In the genomic region with DNA sequence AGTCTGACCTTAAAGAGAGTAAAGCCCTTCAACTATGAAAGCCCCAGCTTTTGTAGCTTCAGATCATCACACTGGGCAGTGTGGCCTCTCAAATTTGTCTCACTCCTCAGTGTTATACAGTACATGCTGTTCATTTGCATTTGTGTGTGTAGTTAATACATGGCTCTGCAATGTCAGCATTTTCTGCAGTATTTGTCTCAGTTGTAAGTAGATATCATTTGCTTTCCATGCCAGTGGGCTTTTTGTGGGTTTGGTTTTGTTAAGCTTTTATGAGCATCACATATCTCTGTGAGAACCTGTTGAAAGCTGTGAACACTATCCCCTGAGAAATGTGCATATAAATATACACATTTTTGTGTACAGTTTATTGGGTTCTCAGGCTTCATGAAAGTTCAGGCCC, we compare ENCODE assay signal across 3 cellular contexts.
TF ChIP-seq lines count a peak whose summit lies in the region.

No MANE protein-coding gene starts in this region.

TF ChIP-seq in A549, 52 proteins besides CTCF, POLR2A, EP300 and RAD21:
- TF ChIP-seq MAFK (IDR thresholded peaks at IDR 0.05; ENCODE audit: partially characterized antibody) (peak; percentile 93), EHMT2 (IDR thresholded peaks at IDR 0.05; ENCODE audit: low read depth) (no peak), RARB (CRISPR knock-in tag; IDR thresholded peaks at IDR 0.05) (no peak), SMC3 (IDR thresholded peaks at IDR 0.05) (no peak), FOSL2 (IDR thresholded peaks at IDR 0.05) (no peak), FOSL2 (CRISPR knock-in tag; IDR thresholded peaks at IDR 0.05) (no peak)

TF ChIP-seq in HEK293, 187 proteins besides CTCF, POLR2A, EP300 and RAD21 (continues in another document):
- peak; percentile 49; the same call in 1 of the 2 replicates for TF ChIP-seq KLF10 (tag by site-specific recombination; IDR thresholded peaks at IDR 0.05)
- TF ChIP-seq, protein P1, sequence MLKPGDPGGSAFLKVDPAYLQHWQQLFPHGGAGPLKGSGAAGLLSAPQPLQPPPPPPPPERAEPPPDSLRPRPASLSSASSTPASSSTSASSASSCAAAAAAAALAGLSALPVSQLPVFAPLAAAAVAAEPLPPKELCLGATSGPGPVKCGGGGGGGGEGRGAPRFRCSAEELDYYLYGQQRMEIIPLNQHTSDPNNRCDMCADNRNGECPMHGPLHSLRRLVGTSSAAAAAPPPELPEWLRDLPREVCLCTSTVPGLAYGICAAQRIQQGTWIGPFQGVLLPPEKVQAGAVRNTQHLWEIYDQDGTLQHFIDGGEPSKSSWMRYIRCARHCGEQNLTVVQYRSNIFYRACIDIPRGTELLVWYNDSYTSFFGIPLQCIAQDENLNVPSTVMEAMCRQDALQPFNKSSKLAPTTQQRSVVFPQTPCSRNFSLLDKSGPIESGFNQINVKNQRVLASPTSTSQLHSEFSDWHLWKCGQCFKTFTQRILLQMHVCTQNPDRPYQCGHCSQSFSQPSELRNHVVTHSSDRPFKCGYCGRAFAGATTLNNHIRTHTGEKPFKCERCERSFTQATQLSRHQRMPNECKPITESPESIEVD (tag by site-specific recombination; IDR thresholded peaks at IDR 0.05), result peak; percentile 90
- no peak; the same call in 1 of the 2 replicates for TF ChIP-seq KLF7 (tag by site-specific recombination; IDR thresholded peaks at IDR 0.05; ENCODE audit: borderline replicate concordance)
- no peak for TF ChIP-seq PRDM2 (tag by site-specific recombination; IDR thresholded peaks at IDR 0.05; ENCODE audit: borderline replicate concordance)
- no peak for TF ChIP-seq ZNF138 (tag by site-specific recombination; IDR thresholded peaks at IDR 0.05; ENCODE audit: borderline replicate concordance)
- 0 out of 2 replicates have a peak, but pooled peaks have one; percentile 62 for TF ChIP-seq PRDM4 (tag by site-specific recombination; IDR thresholded peaks at IDR 0.05)
- TF ChIP-seq ZNF596 (tag by site-specific recombination; IDR thresholded peaks at IDR 0.05), result 0 out of 2 replicates have a peak, but pooled peaks have one; percentile 17
- TF ChIP-seq SP2 (tag by site-specific recombination; IDR thresholded peaks at IDR 0.05), result no peak
- TF ChIP-seq ATF2 (tag by site-specific recombination; IDR thresholded peaks at IDR 0.05; ENCODE audit: low read depth), result no peak
- TF ChIP-seq FEZF1 (tag by site-specific recombination; IDR thresholded peaks at IDR 0.05), result peak; percentile 93

TF ChIP-seq in HepG2, 621 proteins besides CTCF, POLR2A, EP300 and RAD21:
- TF ChIP-seq MAFK (conservative IDR thresholded peaks at IDR 0.05 in 1 of 2, IDR thresholded peaks at IDR 0.05 in 1 of 2; ENCODE audit: low read length in 2 of 2), result peak; percentile 91 to 94
- no peak for TF ChIP-seq JUNB (CRISPR knock-in tag; IDR thresholded peaks at IDR 0.05; ENCODE audit: borderline replicate concordance)
- no peak for TF ChIP-seq MED8 (CRISPR knock-in tag; IDR thresholded peaks at IDR 0.05; ENCODE audit: insufficient replicate concordance)
- TF ChIP-seq BCL6 (CRISPR knock-in tag; IDR thresholded peaks at IDR 0.05), result no peak
- peak; percentile 88 for TF ChIP-seq MAFF (IDR thresholded peaks at IDR 0.05; ENCODE audit: low read depth, low read length)
- no peak for TF ChIP-seq ATAD3A (CRISPR knock-in tag; IDR thresholded peaks at IDR 0.05)
- TF ChIP-seq THAP8 (CRISPR knock-in tag; IDR thresholded peaks at IDR 0.05; ENCODE audit: borderline replicate concordance), result no peak
- TF ChIP-seq ZNF646 (CRISPR knock-in tag; IDR thresholded peaks at IDR 0.05), result no peak
